ENCODE assay signal across 10 cellular contexts in the genomic region with DNA sequence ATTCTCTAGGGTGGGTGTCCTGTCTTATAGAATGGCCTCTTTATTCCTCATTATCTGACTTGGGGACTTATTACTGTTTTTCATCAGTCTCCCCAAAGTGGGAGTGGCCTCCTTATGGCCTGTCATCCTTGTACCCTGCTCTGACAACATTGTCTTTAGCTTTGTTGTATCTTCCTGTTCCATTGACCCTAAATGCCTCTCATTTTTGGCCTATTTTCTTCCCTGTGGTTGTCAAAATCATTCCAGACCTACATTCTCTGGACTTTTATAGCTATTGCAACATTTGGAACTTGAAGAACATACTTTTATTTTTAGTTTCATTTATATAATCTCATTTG. TPM values are rescaled to one million over a fixed set of nuclear protein-coding genes. Genes with fewer than 3 reads are reported as not detected.
DNase-seq lines count a peak whose midpoint lies in the region; ATAC-seq and TF ChIP-seq lines count a peak whose summit lies in the region.
"Had no signal": no experiment of that assay in that cellular context is flagged by ENCODE, and none has a peak within 500 bp of the region (broad histone marks: within the 10 kb centered on the region; RNA-seq: fewer than 3 reads in every experiment).

No MANE protein-coding gene starts in this region.

- ATAC-seq in GM19395 (IDR thresholded peaks at IDR 0.05; ENCODE audit: unreplicated experiment) (peak; percentile 12), RWPE2 (ENCODE audit: low read depth) (no peak), foreskin keratinocyte (peak; percentile 32)

- no peaks in the 10 kb centered on the region for H3K9me3 ChIP-seq in RWPE2 (ENCODE audit: severe bottlenecking)
- H3K9me3 ChIP-seq: tibial artery had no signal

- no peak overlapping the region for H3K27ac ChIP-seq in RWPE2 (ENCODE audit: poor library complexity, severe bottlenecking)
- H3K27ac ChIP-seq in foreskin keratinocyte: no peak overlapping the region
- H3K27ac ChIP-seq: SK-N-MC, tibial artery had no signal

- DNase-seq in AG08395 (ENCODE audit: low spot score) (peak; percentile 48), RWPE2 (ENCODE audit: low spot score) (no peak), foreskin keratinocyte (no peak), NCI-H187 (lab: John Stamatoyannopoulos, UW) (no peak), NCI-H2107 (lab: John Stamatoyannopoulos, UW) (no peak), GM10266 (ENCODE audit: extremely low spot score) (no peak), NCI-H82 (lab: John Stamatoyannopoulos, UW) (no peak)
- DNase-seq: tibial artery had no signal

- H3K36me3 ChIP-seq in RWPE2 (ENCODE audit: low read depth): peaks cover 58% of the 10 kb centered on the region

- no peak overlapping the region for H3K4me3 ChIP-seq in RWPE2 (ENCODE audit: severe bottlenecking)
- H3K4me3 ChIP-seq: SK-N-MC, tibial artery had no signal

- H3K27me3 ChIP-seq in RWPE2 (ENCODE audit: insufficient read depth, poor library complexity, severe bottlenecking) (no peaks in the 10 kb centered on the region), foreskin keratinocyte (no peaks in the 10 kb centered on the region)
- H3K27me3 ChIP-seq: tibial artery had no signal

- no peaks in the 10 kb centered on the region for H3K4me1 ChIP-seq in RWPE2 (ENCODE audit: insufficient read depth, poor library complexity, severe bottlenecking)
- H3K4me1 ChIP-seq in foreskin keratinocyte: no peaks in the 10 kb centered on the region

- TF ChIP-seq CTCF in RWPE2 (IDR thresholded peaks at IDR 0.05; ENCODE audit: poor library complexity, severe bottlenecking): peak; percentile 50
- TF ChIP-seq CTCF in foreskin keratinocyte (conservative IDR thresholded peaks at IDR 0.05): no peak
- no peak for TF ChIP-seq CTCF in GM10266 (IDR thresholded peaks at IDR 0.05; ENCODE audit: control insufficient read depth, insufficient read depth, low read depth, missing control alignments)

RNA-seq across cellular contexts. Expression of gene SFT2D2, which starts 9.7 kb away (rescaled TPM):
- total RNA-seq in foreskin keratinocyte: 33.6 and 35.6 TPM in 2 replicates
- polyA plus RNA-seq in foreskin keratinocyte: 6.1 TPM in 2 replicates

RNA-seq across cellular contexts. Expression of gene TBX19, which starts 45.2 kb away (rescaled TPM):
- total RNA-seq in foreskin keratinocyte: 0.24 and 0.32 TPM in 2 replicates
- 0.35 and 0.37 TPM in 2 replicates for polyA plus RNA-seq in foreskin keratinocyte

RNA-seq across cellular contexts. Expression of gene TIPRL, which starts 56.8 kb away (rescaled TPM):
- total RNA-seq in foreskin keratinocyte: 35.9 and 37.0 TPM in 2 replicates
- polyA plus RNA-seq in foreskin keratinocyte: 25.2 and 28.0 TPM in 2 replicates
